ENCODE assay signal across 8 cellular contexts in the genomic region with DNA sequence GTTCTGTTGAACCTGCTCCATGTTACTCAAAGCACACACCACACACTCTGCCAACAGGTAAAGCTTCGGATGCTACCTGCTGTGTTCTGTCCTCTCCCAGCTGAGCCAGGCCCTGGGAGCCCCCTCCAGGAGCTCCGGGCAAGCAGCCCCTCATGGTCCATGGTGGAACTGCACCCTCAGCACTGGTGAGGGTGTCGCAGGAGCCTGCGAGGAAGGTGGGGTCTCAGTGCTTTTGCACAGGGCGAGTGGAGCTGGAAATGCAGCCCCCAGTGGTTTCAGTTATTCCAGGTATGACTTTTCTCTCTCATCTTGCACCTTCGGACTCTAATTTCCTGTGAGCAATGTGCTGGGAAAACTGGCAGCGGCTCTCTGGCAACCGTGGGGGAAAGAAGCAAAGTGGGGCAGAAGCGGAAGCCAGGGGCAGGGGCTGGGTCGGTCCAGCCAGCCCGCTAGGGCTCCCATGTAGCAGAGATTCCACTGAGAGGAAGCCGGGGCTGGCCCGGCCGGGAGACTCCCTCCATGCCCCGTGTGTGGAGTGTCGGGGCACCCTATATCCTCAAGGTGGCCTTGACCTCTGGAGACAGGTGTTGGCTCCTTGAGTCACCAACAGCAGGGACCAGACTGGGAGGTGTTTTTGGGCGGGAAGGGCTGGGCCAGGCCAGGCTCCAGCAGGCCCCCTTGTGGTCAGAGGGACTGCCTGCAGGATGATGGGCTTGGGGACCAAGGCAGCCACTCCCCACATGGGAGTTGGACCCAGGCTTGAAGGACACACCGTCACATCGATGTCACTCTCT.
A peak's percentile ranks its signal among the peaks of the same experiment; 100 is the strongest.
DNase-seq lines count a peak whose midpoint lies in the region; ATAC-seq, FAIRE-seq and TF ChIP-seq lines count a peak whose summit lies in the region.

No MANE protein-coding gene starts in this region.

- H3K27ac ChIP-seq in DND-41 (ENCODE audit: low read length), result no peak overlapping the region

- no peak overlapping the region for H2AFZ ChIP-seq in DND-41 (ENCODE audit: low read depth, low read length)

- H3K9ac ChIP-seq in DND-41 (ENCODE audit: low read depth, low read length), result no peak overlapping the region

- intact Hi-C loops in mucosa of descending colon (cut with DNase I, micrococcal nuclease), result loop anchor here (5.0 kb wide), 1 partner anchor 97 kb away; no protein-coding TSS in a partner anchor

- H3K4me3 ChIP-seq in DND-41 (ENCODE audit: low read depth in 1 of 2, low read length in 2 of 2) (no peak overlapping the region), bronchial epithelial cell (ENCODE audit: low read depth, low read length) (no peak overlapping the region), mucosa of descending colon (no peak overlapping the region)

- H3K79me2 ChIP-seq in DND-41 (ENCODE audit: insufficient read depth, low read length), result no peaks in the 10 kb centered on the region

- TF ChIP-seq CTCF in DND-41 (IDR thresholded peaks at IDR 0.05; ENCODE audit: borderline replicate concordance, extremely low read depth, low read length, poor library complexity, severe bottlenecking) (peak; percentile 60), bronchial epithelial cell (IDR thresholded peaks at IDR 0.05; ENCODE audit: insufficient read depth, low read length, severe bottlenecking) (peak; percentile 75), mucosa of descending colon (IDR thresholded peaks at IDR 0.05) (peak; percentile 38)

- FAIRE-seq in bronchial epithelial cell (lab: Jason Lieb, UNC), result peak; percentile 40

- no peaks in the 10 kb centered on the region for H4K20me1 ChIP-seq in DND-41 (ENCODE audit: insufficient read depth, low read length)

- H3K36me3 ChIP-seq in DND-41 (ENCODE audit: insufficient read depth, low read length), result no peaks in the 10 kb centered on the region
- H3K36me3 ChIP-seq in bronchial epithelial cell (ENCODE audit: control insufficient read depth, insufficient read depth, low read length), result no peaks in the 10 kb centered on the region
- no peaks in the 10 kb centered on the region for H3K36me3 ChIP-seq in mucosa of descending colon (ENCODE audit: low read depth)

- ATAC-seq in DND-41 (ENCODE audit: insufficient read depth, low read depth) (peak; percentile 76), HG03175 (IDR thresholded peaks at IDR 0.05; ENCODE audit: unreplicated experiment) (peak; percentile 54), mucosa of descending colon (peak; percentile 77), GM18870 (IDR thresholded peaks at IDR 0.05; ENCODE audit: unreplicated experiment) (no peak), GM19328 (IDR thresholded peaks at IDR 0.05; ENCODE audit: unreplicated experiment) (no peak)

- DNase-seq in DND-41 (peak; percentile 46), SKM-1 (lab: John Stamatoyannopoulos, UW; ENCODE audit: unreplicated experiment) (peak; percentile 10), bronchial epithelial cell (ENCODE audit: low read depth) (no peak), mucosa of descending colon (peak; percentile 32 to 52 (median 46)), COLO829 (ENCODE audit: low spot score) (no peak)

- H3K9me3 ChIP-seq in DND-41 (ENCODE audit: insufficient read depth, low read length, severe bottlenecking) (no peaks in the 10 kb centered on the region), mucosa of descending colon (no peaks in the 10 kb centered on the region)

- H3K4me2 ChIP-seq in DND-41 (ENCODE audit: insufficient read depth, low read length), result no peak overlapping the region

- H3K27me3 ChIP-seq in DND-41 (ENCODE audit: insufficient read depth, low read length, poor library complexity) (no peaks in the 10 kb centered on the region), bronchial epithelial cell (ENCODE audit: control insufficient read depth, insufficient read depth, low read length) (no peaks in the 10 kb centered on the region)

- H3K4me1 ChIP-seq in DND-41 (ENCODE audit: insufficient read depth, low read length), result peaks cover 5% of the 10 kb centered on the region
- H3K4me1 ChIP-seq in mucosa of descending colon (ENCODE audit: low read depth), result no peaks in the 10 kb centered on the region

Comparison
In these comparisons a context has a peak if more than half of its experiments do, and no peak if none do; other contexts are left out.
1. ATAC-seq: peak in DND-41 (single experiment), HG03175 (single experiment) and mucosa of descending colon (single experiment); none in GM18870 (single experiment) and GM19328 (single experiment).
2. DNase-seq: peak in DND-41 (single experiment), SKM-1 (single experiment) and mucosa of descending colon (3 of 3); none in bronchial epithelial cell (single experiment) and COLO829 (single experiment).
3. Peak in every context shown above with its lines, with median percentiles within 50 percentile points of each other: CTCF ChIP-seq.